ENCODE assay signal across 10 cellular contexts in genomic region chr5:73445708-73446630, GRCh38. TPM values are rescaled to one million over a fixed set of nuclear protein-coding genes. Genes with fewer than 3 reads are reported as not detected.
DNase-seq lines count a peak whose midpoint lies in the region; ATAC-seq and TF ChIP-seq lines count a peak whose summit lies in the region.
"Had no signal": no experiment of that assay in that cellular context is flagged by ENCODE, and none has a peak within 500 bp of the region (broad histone marks: within the 10 kb centered on the region; RNA-seq: fewer than 3 reads in every experiment).

No MANE protein-coding gene starts in this region.

- H2AFZ ChIP-seq in MM.1S (ENCODE audit: low read length): 0 out of 2 replicates have a peak overlapping the region, but pooled peaks have one; percentile 61

- peaks cover 10% of the 10 kb centered on the region for H3K9me3 ChIP-seq in CD4-positive, alpha-beta T cell (ENCODE audit: control insufficient read depth, low read length)
- no peaks in the 10 kb centered on the region for H3K9me3 ChIP-seq in MM.1S (replicated peaks; ENCODE audit: insufficient read depth, low read length)

- peak overlapping the region; percentile 97; the same call in 1 of the 2 replicates for H3K4me2 ChIP-seq in MM.1S (ENCODE audit: low read depth, low read length)

- peaks cover 8% of the 10 kb centered on the region; the same call in 1 of the 2 replicates for H3K79me2 ChIP-seq in MM.1S (ENCODE audit: low read length)

- H3F3A ChIP-seq in MM.1S (ENCODE audit: insufficient read depth, low read length): peaks cover 8% of the 10 kb centered on the region; the same call in 1 of the 2 replicates

- no peaks in the 10 kb centered on the region for H4K20me1 ChIP-seq in MM.1S (ENCODE audit: insufficient read depth, low read length)

- CTCF ChIA-PET in CD4-positive, alpha-beta T cell (lab: Charles Lee): interaction anchor here (0.7 kb wide), 1 partner anchor 18 kb away, joined by 3 read pairs; no protein-coding TSS in a partner anchor

- H3K4me1 ChIP-seq in MM.1S (ENCODE audit: low read length): 0 out of 2 replicates have a peak, but pooled peaks cover 3% of the 10 kb centered on the region

- intact Hi-C loops in CD4-positive, alpha-beta T cell (cut with DNase I, micrococcal nuclease): no loop called here

- peak overlapping the region; percentile 42; the same call in 1 of the 2 replicates for H3K9ac ChIP-seq in MM.1S (ENCODE audit: low read length)

- H3K4me3 ChIP-seq in MM.1S (ENCODE audit: low read length) (peak overlapping the region; percentile 72), H7 (ENCODE audit: insufficient read depth, low read depth, low read length) (no peak overlapping the region)

- peaks cover 90% of the 10 kb centered on the region for H3K27me3 Mint-ChIP-seq in CD4-positive, alpha-beta T cell
- H3K27me3 Mint-ChIP-seq in chondrocyte (ENCODE audit: low read depth): peaks cover 8% of the 10 kb centered on the region
- H3K27me3 Mint-ChIP-seq in natural killer cell treated with Interleukin-12 subunit alpha and Interleukin-12 subunit beta and Interleukin-15 and Interleukin-18, amount 100 ng/mL, for 72 hours: peaks cover 47 to 61% of the 10 kb centered on the region in 2 donors

- DNase-seq in CD4-positive, alpha-beta T cell: no peak
- DNase-seq in MM.1S (no peak), chondrocyte (ENCODE audit: low spot score) (no peak), dedifferentiated amniotic fluid mesenchymal stem cell (ENCODE audit: extremely low spot score) (no peak), NCI-H1092 treated with DMSO at 0.1 percent for 48 hours (lab: John Stamatoyannopoulos, UW) (no peak), H7 (no peak)
- DNase-seq in natural killer cell treated with Interleukin-12 subunit alpha and Interleukin-12 subunit beta and Interleukin-15 and Interleukin-18, amount 100 ng/mL, for 72 hours (ENCODE audit: low spot score): no peak
- DNase-seq: activated CD8-positive, alpha-beta memory T cell treated with anti-CD3 and anti-CD28 coated beads for 24 hours; posterior cingulate gyrus had no signal

- H3K4me3 Mint-ChIP-seq in CD4-positive, alpha-beta T cell: peak overlapping the region; percentile 81
- H3K4me3 Mint-ChIP-seq in chondrocyte (ENCODE audit: unreplicated experiment): peak overlapping the region; percentile 83
- peak overlapping the region; percentile 72 for H3K4me3 Mint-ChIP-seq in natural killer cell treated with Interleukin-12 subunit alpha and Interleukin-12 subunit beta and Interleukin-15 and Interleukin-18, amount 100 ng/mL, for 72 hours

- no peak for ATAC-seq in CD4-positive, alpha-beta T cell (ENCODE audit: poor library complexity)
- no peak for ATAC-seq in natural killer cell treated with Interleukin-12 subunit alpha and Interleukin-12 subunit beta and Interleukin-15 and Interleukin-18, amount 100 ng/mL, for 72 hours
- no peak for ATAC-seq in GM21737 (IDR thresholded peaks at IDR 0.05; ENCODE audit: unreplicated experiment)

- no peak for TF ChIP-seq CTCF in CD4-positive, alpha-beta T cell (IDR thresholded peaks at IDR 0.05)
- TF ChIP-seq CTCF in MM.1S (IDR thresholded peaks at IDR 0.05; ENCODE audit: low read length): no peak
- TF ChIP-seq CTCF in chondrocyte (IDR thresholded peaks at IDR 0.05): no peak

- H3K27me3 ChIP-seq in CD4-positive, alpha-beta T cell (ENCODE audit: control insufficient read depth, insufficient read depth, low read length): peaks cover 84% of the 10 kb centered on the region
- H3K27me3 ChIP-seq in MM.1S (replicated peaks; ENCODE audit: insufficient read depth, low read length): peaks cover 44% of the 10 kb centered on the region
- peaks cover 94% of the 10 kb centered on the region for H3K27me3 ChIP-seq in H7 (ENCODE audit: control insufficient read depth, insufficient read depth, low read length)

- no peak overlapping the region for H3K27ac Mint-ChIP-seq in CD4-positive, alpha-beta T cell
- H3K27ac Mint-ChIP-seq in chondrocyte (ENCODE audit: unreplicated experiment): peak overlapping the region; percentile 88
- H3K27ac Mint-ChIP-seq in natural killer cell treated with Interleukin-12 subunit alpha and Interleukin-12 subunit beta and Interleukin-15 and Interleukin-18, amount 100 ng/mL, for 72 hours: peak overlapping the region; percentile 50 to 59

- H3K36me3 Mint-ChIP-seq in CD4-positive, alpha-beta T cell (ENCODE audit: low read depth): peaks cover 6% of the 10 kb centered on the region
- H3K36me3 Mint-ChIP-seq in chondrocyte (ENCODE audit: low read depth): peaks cover 10% of the 10 kb centered on the region
- peaks cover 17% of the 10 kb centered on the region for H3K36me3 Mint-ChIP-seq in natural killer cell treated with Interleukin-12 subunit alpha and Interleukin-12 subunit beta and Interleukin-15 and Interleukin-18, amount 100 ng/mL, for 72 hours

- H3K4me1 Mint-ChIP-seq in CD4-positive, alpha-beta T cell (ENCODE audit: low read depth): peaks cover 20% of the 10 kb centered on the region
- H3K4me1 Mint-ChIP-seq in chondrocyte (ENCODE audit: low read depth): peaks cover 44% of the 10 kb centered on the region
- H3K4me1 Mint-ChIP-seq in natural killer cell treated with Interleukin-12 subunit alpha and Interleukin-12 subunit beta and Interleukin-15 and Interleukin-18, amount 100 ng/mL, for 72 hours (ENCODE audit: low read depth in 2 of 2): peaks cover 14 to 16% of the 10 kb centered on the region in 2 donors

- H3K9me3 Mint-ChIP-seq in CD4-positive, alpha-beta T cell: peaks cover 2% of the 10 kb centered on the region
- H3K9me3 Mint-ChIP-seq in chondrocyte (ENCODE audit: low read depth): no peaks in the 10 kb centered on the region
- H3K9me3 Mint-ChIP-seq in natural killer cell treated with Interleukin-12 subunit alpha and Interleukin-12 subunit beta and Interleukin-15 and Interleukin-18, amount 100 ng/mL, for 72 hours: no peaks in the 10 kb centered on the region

- POLR2A ChIA-PET in CD4-positive, alpha-beta T cell (lab: Charles Lee): no interaction called here

- H3K27ac ChIP-seq in CD4-positive, alpha-beta T cell (ENCODE audit: low read depth, low read length): no peak overlapping the region
- H3K27ac ChIP-seq in MM.1S (ENCODE audit: low read length): no peak overlapping the region

- H3K9me2 ChIP-seq in MM.1S (replicated peaks; ENCODE audit: insufficient read depth, low read length): no peaks in the 10 kb centered on the region

- no peaks in the 10 kb centered on the region for H3K36me3 ChIP-seq in MM.1S (replicated peaks; ENCODE audit: insufficient read depth, low read length)
- H3K36me3 ChIP-seq in H7 (replicated peaks; ENCODE audit: control insufficient read depth, insufficient read depth, low read length): no peaks in the 10 kb centered on the region

RNA-seq across cellular contexts. Expression of gene FOXD1, which starts 2.6 kb away (rescaled TPM):
- not detected for total RNA-seq in CD4-positive, alpha-beta T cell
- total RNA-seq in chondrocyte: 28.1 to 78.9 TPM (median 28.6 TPM) in 3 replicates
- 1 to 10 TPM; 1.5 to 2.0 TPM for total RNA-seq in natural killer cell treated with Interleukin-12 subunit alpha and Interleukin-12 subunit beta and Interleukin-15 and Interleukin-18, amount 100 ng/mL, for 72 hours
- total RNA-seq in H7 (2014; rRNA removed; shearing (Covaris generic)): 2.5 and 2.6 TPM in 2 replicates

RNA-seq across cellular contexts. Expression of gene BTF3, which starts 52.3 kb away (rescaled TPM):
- total RNA-seq in CD4-positive, alpha-beta T cell: 100 to 1,000 TPM; 756 to 769 TPM
- 378 to 404 TPM (median 384 TPM) in 3 replicates for total RNA-seq in chondrocyte
- 100 to 1,000 TPM; 426 to 537 TPM for total RNA-seq in natural killer cell treated with Interleukin-12 subunit alpha and Interleukin-12 subunit beta and Interleukin-15 and Interleukin-18, amount 100 ng/mL, for 72 hours
- 347 and 420 TPM in 2 replicates for total RNA-seq in H7 (2014; rRNA removed; shearing (Covaris generic))
